Comparison of ENCODE assay signal across 8 cellular contexts in the genomic region with DNA sequence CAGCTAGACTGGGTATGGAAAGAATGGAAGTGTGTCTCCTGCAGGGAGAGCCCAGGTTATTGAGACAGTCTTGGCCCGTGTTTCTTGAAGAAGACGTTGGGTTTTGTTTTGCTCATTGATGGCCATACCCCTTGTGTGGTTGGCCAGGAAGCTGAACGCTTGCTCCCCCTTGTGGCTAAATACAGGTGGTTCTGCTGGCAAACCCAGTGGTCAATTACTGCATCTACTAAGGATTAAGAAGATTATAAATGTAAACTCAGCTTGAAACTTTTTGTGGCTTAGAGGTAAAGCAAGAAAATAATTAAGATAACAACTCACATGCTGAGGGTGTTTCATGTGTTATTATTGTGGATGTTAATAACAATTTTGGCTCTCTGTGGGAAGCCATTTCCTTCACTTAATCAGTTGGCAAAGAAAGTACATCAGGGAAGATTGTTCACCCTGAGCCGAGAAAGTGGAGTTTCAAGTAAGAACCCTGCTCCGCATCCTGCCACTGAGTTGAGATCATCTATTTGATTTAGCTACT.
DNase-seq lines count a peak whose midpoint lies in the region; ATAC-seq and TF ChIP-seq lines count a peak whose summit lies in the region.

No MANE protein-coding gene starts in this region.

- intact Hi-C loops in Right ventricle myocardium inferior (cut with DNase I): loop anchor here (5.0 kb wide), 3 partner anchors 94 to 186 kb away; a partner anchor contains a TSS
- intact Hi-C loops in cardiac septum (cut with DNase I): loop anchor here (5.0 kb wide), 3 partner anchors 46 to 186 kb away; no protein-coding TSS in a partner anchor
- intact Hi-C loops in dorsolateral prefrontal cortex (cut with DNase I): loop anchor here in 1 of 2 donors (5.0 to 10.0 kb wide), 4 partner anchors 41 to 626 kb away; no protein-coding TSS in a partner anchor

- peak overlapping the region in 15 of 59 donors; percentile 3 to 45 (median 28) for H3K4me3 ChIP-seq in dorsolateral prefrontal cortex

- TF ChIP-seq CTCF in dorsolateral prefrontal cortex (IDR thresholded peaks at IDR 0.05 in 54 of 56, conservative IDR thresholded peaks at IDR 0.05 in 2 of 56; ENCODE audit: low read depth in 1 of 56, partially characterized antibody in 56 of 56): peak; percentile 64 to 93 (median 86)

- ATAC-seq in Right ventricle myocardium inferior (peak; percentile 56), HG02973 (IDR thresholded peaks at IDR 0.05; ENCODE audit: unreplicated experiment) (peak; percentile 65)
- peak; percentile 61 to 65 for ATAC-seq in activated CD4-positive, CD25-positive, alpha-beta regulatory T cell treated with anti-CD3 and anti-CD28 coated beads, Interleukin-2, amount 50 U/mL, for 24 hours

- H3K27ac ChIP-seq in dorsolateral prefrontal cortex: peak overlapping the region in 1 of 59 donors; percentile 24

- no peak for DNase-seq in Right ventricle myocardium inferior (ENCODE audit: missing footprints)
- DNase-seq in cardiac septum (ENCODE audit: low spot score): no peak
- peak; percentile 15 for DNase-seq in NCI-H2196 treated with DMSO at 0.1 percent for 48 hours (lab: John Stamatoyannopoulos, UW; ENCODE audit: unreplicated experiment)
- peak in 8 of 10 donors; percentile 40 to 75 (median 58) for DNase-seq in dorsolateral prefrontal cortex
- peak; percentile 83 for DNase-seq in medulla oblongata (ENCODE audit: extremely low spot score)
- peak; percentile 20 for DNase-seq in stimulated activated CD8-positive, alpha-beta memory T cell treated with anti-CD3 and anti-CD28 coated beads, Interleukin-7, amount 100 ng/mL, for 24 hours (ENCODE audit: low read depth)

- peaks cover 0 to 6% (median 0%) of the 10 kb centered on the region in 45 donors for H3K27me3 ChIP-seq in dorsolateral prefrontal cortex

Comparison
In these comparisons a context has a peak if more than half of its experiments do, and no peak if none do; other contexts are left out.
1. DNase-seq: peak in NCI-H2196 treated with DMSO at 0.1 percent for 48 hours (single experiment), dorsolateral prefrontal cortex (8 of 10), medulla oblongata (single experiment) and stimulated activated CD8-positive, alpha-beta memory T cell treated with anti-CD3 and anti-CD28 coated beads, Interleukin-7, amount 100 ng/mL, for 24 hours (single experiment); none in Right ventricle myocardium inferior (single experiment) and cardiac septum (single experiment).
2. Peak in every context shown above with its lines, with median percentiles within 50 percentile points of each other: ATAC-seq.